ENCODE assay signal across 1 cellular context in the genomic region with DNA sequence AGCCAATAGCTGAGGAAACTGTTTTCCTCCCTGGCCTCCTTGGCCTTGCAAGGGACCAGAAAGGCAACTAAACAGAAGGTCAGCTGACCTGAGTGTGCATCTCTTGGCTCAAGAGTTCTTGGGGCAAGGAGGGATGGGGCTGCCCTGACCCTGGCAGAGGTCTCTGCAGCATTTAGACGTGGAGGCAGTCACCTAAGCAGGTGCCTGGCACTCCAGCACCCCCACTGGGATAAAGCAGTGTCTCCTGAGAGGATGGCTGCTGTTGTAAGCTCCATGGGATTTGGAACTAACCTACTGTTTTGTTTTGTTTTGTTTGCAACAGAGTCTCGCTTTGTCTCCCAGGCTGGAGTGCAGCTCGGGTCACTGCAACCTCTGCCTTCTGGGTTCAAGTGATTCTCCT.
TF ChIP-seq lines count a peak whose summit lies in the region.

No MANE protein-coding gene starts in this region.

TF ChIP-seq in SK-N-SH treated with all-trans-retinoic acid at 6 μM for 48 hours, 23 proteins besides CTCF, POLR2A, EP300 and RAD21 (continued from another document):
- TF ChIP-seq, protein P1, sequence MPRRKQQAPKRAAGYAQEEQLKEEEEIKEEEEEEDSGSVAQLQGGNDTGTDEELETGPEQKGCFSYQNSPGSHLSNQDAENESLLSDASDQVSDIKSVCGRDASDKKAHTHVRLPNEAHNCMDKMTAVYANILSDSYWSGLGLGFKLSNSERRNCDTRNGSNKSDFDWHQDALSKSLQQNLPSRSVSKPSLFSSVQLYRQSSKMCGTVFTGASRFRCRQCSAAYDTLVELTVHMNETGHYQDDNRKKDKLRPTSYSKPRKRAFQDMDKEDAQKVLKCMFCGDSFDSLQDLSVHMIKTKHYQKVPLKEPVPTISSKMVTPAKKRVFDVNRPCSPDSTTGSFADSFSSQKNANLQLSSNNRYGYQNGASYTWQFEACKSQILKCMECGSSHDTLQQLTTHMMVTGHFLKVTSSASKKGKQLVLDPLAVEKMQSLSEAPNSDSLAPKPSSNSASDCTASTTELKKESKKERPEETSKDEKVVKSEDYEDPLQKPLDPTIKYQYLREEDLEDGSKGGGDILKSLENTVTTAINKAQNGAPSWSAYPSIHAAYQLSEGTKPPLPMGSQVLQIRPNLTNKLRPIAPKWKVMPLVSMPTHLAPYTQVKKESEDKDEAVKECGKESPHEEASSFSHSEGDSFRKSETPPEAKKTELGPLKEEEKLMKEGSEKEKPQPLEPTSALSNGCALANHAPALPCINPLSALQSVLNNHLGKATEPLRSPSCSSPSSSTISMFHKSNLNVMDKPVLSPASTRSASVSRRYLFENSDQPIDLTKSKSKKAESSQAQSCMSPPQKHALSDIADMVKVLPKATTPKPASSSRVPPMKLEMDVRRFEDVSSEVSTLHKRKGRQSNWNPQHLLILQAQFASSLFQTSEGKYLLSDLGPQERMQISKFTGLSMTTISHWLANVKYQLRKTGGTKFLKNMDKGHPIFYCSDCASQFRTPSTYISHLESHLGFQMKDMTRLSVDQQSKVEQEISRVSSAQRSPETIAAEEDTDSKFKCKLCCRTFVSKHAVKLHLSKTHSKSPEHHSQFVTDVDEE (CRISPR knock-in tag; IDR thresholded peaks at IDR 0.05): no peak
- TF ChIP-seq ZNF565 (CRISPR knock-in tag; conservative IDR thresholded peaks at IDR 0.05; ENCODE audit: low read depth) (no peak), ZFP3 (CRISPR knock-in tag; IDR thresholded peaks at IDR 0.05) (no peak), SNAI2 (CRISPR knock-in tag; IDR thresholded peaks at IDR 0.05) (no peak), TOX (CRISPR knock-in tag; IDR thresholded peaks at IDR 0.05; ENCODE audit: borderline replicate concordance) (no peak), BACH2 (CRISPR knock-in tag; IDR thresholded peaks at IDR 0.05; ENCODE audit: borderline replicate concordance) (no peak), ZC3H10 (CRISPR knock-in tag; IDR thresholded peaks at IDR 0.05) (no peak), ARNTL (CRISPR knock-in tag; IDR thresholded peaks at IDR 0.05; ENCODE audit: borderline replicate concordance, low read depth) (no peak), RARB (CRISPR knock-in tag; IDR thresholded peaks at IDR 0.05) (no peak), ZNF8 (CRISPR knock-in tag; IDR thresholded peaks at IDR 0.05) (no peak)
